ENCODE assay signal across 8 cellular contexts in genomic region chr18:63207154-63207790, GRCh38.
DNase-seq lines count a peak whose midpoint lies in the region; ATAC-seq and TF ChIP-seq lines count a peak whose summit lies in the region.

No MANE protein-coding gene starts in this region.

- H3K9me3 ChIP-seq in DOHH2 (ENCODE audit: control insufficient read depth, insufficient read depth, low read length), result no peaks in the 10 kb centered on the region

- DNase-seq in NCI-H774 (lab: John Stamatoyannopoulos, UW), result peak; percentile 65
- peak in 1 of 2 donors; percentile 62 for DNase-seq in left colon
- no peak for DNase-seq in activated effector memory CD4-positive, alpha-beta T cell treated with anti-CD3 and anti-CD28 coated beads, Interleukin-2, amount 50 U/mL, for 16 hours
- DNase-seq in SIG-M5 (lab: John Stamatoyannopoulos, UW), result no peak
- no peak for DNase-seq in nucleus accumbens (lab: John Stamatoyannopoulos, UW)

- peak; percentile 41 for ATAC-seq in HG02678 (IDR thresholded peaks at IDR 0.05; ENCODE audit: unreplicated experiment)
- peak; percentile 79 for ATAC-seq in left colon
- ATAC-seq in HG03135 (IDR thresholded peaks at IDR 0.05; ENCODE audit: unreplicated experiment), result no peak

- peaks cover 83% of the 10 kb centered on the region for H3K4me1 ChIP-seq in DOHH2 (ENCODE audit: control insufficient read depth, low read length)

- no peaks in the 10 kb centered on the region; the same call in none of the 2 replicates for H4K20me1 ChIP-seq in DOHH2 (ENCODE audit: control insufficient read depth, insufficient read depth, low read depth, low read length)

- H3K9me2 ChIP-seq in DOHH2 (replicated peaks; ENCODE audit: control insufficient read depth, low read length), result no peaks in the 10 kb centered on the region

- no peak for TF ChIP-seq CTCF in DOHH2 (IDR thresholded peaks at IDR 0.05; ENCODE audit: low read depth, low read length, poor library complexity, severe bottlenecking)

- no peaks in the 10 kb centered on the region for H3K27me3 ChIP-seq in DOHH2 (ENCODE audit: control insufficient read depth, low read length)

- H3K27ac ChIP-seq in DOHH2 (ENCODE audit: low read depth, low read length), result peak overlapping the region; percentile 77

- H3K4me2 ChIP-seq in DOHH2 (ENCODE audit: low read length), result peak overlapping the region; percentile 73

- peak overlapping the region; percentile 58 for H3K4me3 ChIP-seq in DOHH2 (ENCODE audit: low read length)

- peaks cover 58% of the 10 kb centered on the region for H3K36me3 ChIP-seq in DOHH2 (ENCODE audit: control insufficient read depth, low read length)

- peaks cover 99% of the 10 kb centered on the region for H3K79me2 ChIP-seq in DOHH2 (ENCODE audit: control insufficient read depth, low read length)

- intact Hi-C loops in left colon (cut with DNase I, micrococcal nuclease), result no loop called here

- peaks cover 9% of the 10 kb centered on the region for H3F3A ChIP-seq in DOHH2 (ENCODE audit: control insufficient read depth, insufficient read depth)
